ENCODE assay signal across 40 cellular contexts in genomic region chrX:116823677-116824076, GRCh38.
"Had no signal": no experiment of that assay in that cellular context is flagged by ENCODE, and none has a peak within 500 bp of the region (broad histone marks: within the 10 kb centered on the region; RNA-seq: fewer than 3 reads in every experiment).

No MANE protein-coding gene starts in this region.

- ATAC-seq: activated naive CD4-positive, alpha-beta T cell treated with anti-CD3 and anti-CD28 coated beads, Interleukin-2, amount 50 U/mL, for 72 hours; activated naive CD8-positive, alpha-beta T cell treated with anti-CD3 and anti-CD28 coated beads, Interleukin-2, amount 50 U/mL, for 24 hours; activated T-cell treated with anti-CD3 and anti-CD28 coated beads, Interleukin-2, amount 50 U/mL, for 4 hours; activated T-cell treated with anti-CD3 and anti-CD28 coated beads, Interleukin-2, amount 50 U/mL, for 72 hours; activated T-helper 17 cell treated with anti-CD3 and anti-CD28 coated beads, Interleukin-2, amount 50 U/mL, for 72 hours; body of pancreas had no signal

- H3K4me1 Mint-ChIP-seq: activated naive CD4-positive, alpha-beta T cell treated with anti-CD3 and anti-CD28 coated beads, Interleukin-2, amount 10 ng/mL, durations not matched to agents 7 days and 5 days; activated naive CD4-positive, alpha-beta T cell treated with anti-CD3 and anti-CD28 coated beads, Interleukin-2, amount 50 U/mL, for 24 hours; activated naive CD8-positive, alpha-beta T cell treated with anti-CD3 and anti-CD28 coated beads for 36 hours; activated naive CD8-positive, alpha-beta T cell treated with anti-CD3 and anti-CD28 coated beads, Interleukin-2, amount 10 ng/mL, durations not matched to agents 7 days and 5 days; activated naive CD8-positive, alpha-beta T cell treated with anti-CD3 and anti-CD28 coated beads, Interleukin-2, amount 50 U/mL, for 24 hours; activated T-helper 17 cell treated with anti-CD3 and anti-CD28 coated beads, Interleukin-2, amount 50 U/mL, for 72 hours; brain; central memory CD8-positive, alpha-beta T cell had no signal

- DNase-seq: activated effector memory CD4-positive, alpha-beta T cell treated with anti-CD3 and anti-CD28 coated beads, Interleukin-2, amount 50 U/mL, for 16 hours; activated effector memory CD4-positive, alpha-beta T cell treated with Interleukin-2 at 50 U/mL for 16 hours; activated gamma-delta T cell; activated gamma-delta T cell treated with Interleukin-2 at 50 U/mL for 16 hours; activated naive CD4-positive, alpha-beta T cell; activated naive CD4-positive, alpha-beta T cell treated with anti-CD3 and anti-CD28 coated beads for 36 hours; activated naive CD4-positive, alpha-beta T cell treated with anti-CD3 and anti-CD28 coated beads, Interleukin-2, amount 10 ng/mL, durations not matched to agents 7 days and 5 days; activated naive CD4-positive, alpha-beta T cell treated with anti-CD3 and anti-CD28 coated beads, Interleukin-2, amount 50 U/mL, for 16 hours; activated naive CD4-positive, alpha-beta T cell treated with Interleukin-2 at 50 U/mL for 16 hours; activated naive CD8-positive, alpha-beta T cell treated with anti-CD3 and anti-CD28 coated beads for 36 hours; activated naive CD8-positive, alpha-beta T cell treated with anti-CD3 and anti-CD28 coated beads, Interleukin-2, amount 10 ng/mL, durations not matched to agents 7 days and 5 days; activated naive CD8-positive, alpha-beta T cell treated with anti-CD3 and anti-CD28 coated beads, Interleukin-2, amount 50 U/mL, for 24 hours; activated T-cell treated with anti-CD3 and anti-CD28 coated beads for 4 hours; activated T-cell treated with anti-CD3 and anti-CD28 coated beads, Interleukin-2, amount 50 U/mL, for 1 hour; activated T-cell treated with anti-CD3 and anti-CD28 coated beads, Interleukin-2, amount 50 U/mL, for 24 hours; activated T-cell treated with anti-CD3 and anti-CD28 coated beads, Interleukin-2, amount 50 U/mL, for 4 hours; activated T-cell treated with anti-CD3 and anti-CD28 coated beads, Interleukin-2, amount 50 U/mL, for 48 hours; activated T-cell treated with anti-CD3 and anti-CD28 coated beads, Interleukin-2, amount 50 U/mL, for 72 hours; adrenal gland; amniotic stem cell; amygdala; anterior cingulate cortex; aorta; body of pancreas; brain microvascular endothelial cell; caudate nucleus; central memory CD4-positive, alpha-beta T cell; cerebellar nuclear complex had no signal

- H3K9me3 Mint-ChIP-seq: activated naive CD4-positive, alpha-beta T cell treated with anti-CD3 and anti-CD28 coated beads for 36 hours; activated naive CD4-positive, alpha-beta T cell treated with anti-CD3 and anti-CD28 coated beads, Interleukin-2, amount 10 ng/mL, durations not matched to agents 7 days and 5 days; activated naive CD4-positive, alpha-beta T cell treated with anti-CD3 and anti-CD28 coated beads, Interleukin-2, amount 50 U/mL, for 24 hours; activated naive CD4-positive, alpha-beta T cell treated with anti-CD3 and anti-CD28 coated beads, Interleukin-2, amount 50 U/mL, for 72 hours; activated naive CD8-positive, alpha-beta T cell treated with anti-CD3 and anti-CD28 coated beads for 36 hours; activated naive CD8-positive, alpha-beta T cell treated with anti-CD3 and anti-CD28 coated beads, Interleukin-2, amount 10 ng/mL, durations not matched to agents 7 days and 5 days; activated naive CD8-positive, alpha-beta T cell treated with anti-CD3 and anti-CD28 coated beads, Interleukin-2, amount 50 U/mL, for 24 hours; activated T-cell treated with anti-CD3 and anti-CD28 coated beads, Interleukin-2, amount 50 U/mL, for 24 hours; activated T-cell treated with anti-CD3 and anti-CD28 coated beads, Interleukin-2, amount 50 U/mL, for 4 hours; activated T-helper 1 cell treated with anti-CD3 and anti-CD28 coated beads, Interleukin-12 subunit alpha, Interleukin-12 subunit beta, Interleukin-2, Interleukin-4 antibody, amounts not matched to agents 30 ng/mL and 10 ng/mL and 1 ng/mL, durations not matched to agents 14 hours and 24 hours and 36 hours; activated T-helper 17 cell treated with anti-CD3 and anti-CD28 coated beads, Interleukin-2, amount 50 U/mL, for 72 hours; activated T-helper 2 cell treated with anti-CD3 and anti-CD28 coated beads, Interferon-gamma antibody, Interleukin-2, Interleukin-4, amounts not matched to agents 10 μg/mL and 5 μg/mL and 100 μg/mL, durations not matched to agents 14 hours and 24 hours and 36 hours; brain; central memory CD8-positive, alpha-beta T cell had no signal

- H3K4me3 ChIP-seq: adrenal gland, ascending aorta, body of pancreas, breast epithelium, cardiac muscle cell had no signal

- H3K9me3 ChIP-seq: adrenal gland, ascending aorta, body of pancreas, breast epithelium had no signal

- H3K27me3 ChIP-seq: adrenal gland, ascending aorta, body of pancreas, brain microvascular endothelial cell, breast epithelium, cardiac muscle cell had no signal

- H3K4me1 ChIP-seq: adrenal gland, ascending aorta, body of pancreas, breast epithelium had no signal

- H3K36me3 ChIP-seq: adrenal gland, ascending aorta, brain microvascular endothelial cell, breast epithelium, cardiac muscle cell had no signal

- H3K27ac ChIP-seq: adrenal gland, ascending aorta, body of pancreas, brain microvascular endothelial cell, breast epithelium, cardiac muscle cell had no signal

- H3K4me3 Mint-ChIP-seq: activated naive CD4-positive, alpha-beta T cell treated with anti-CD3 and anti-CD28 coated beads for 36 hours; activated naive CD4-positive, alpha-beta T cell treated with anti-CD3 and anti-CD28 coated beads, Interleukin-2, amount 10 ng/mL, durations not matched to agents 7 days and 5 days; activated naive CD4-positive, alpha-beta T cell treated with anti-CD3 and anti-CD28 coated beads, Interleukin-2, amount 50 U/mL, for 24 hours; activated naive CD8-positive, alpha-beta T cell; activated naive CD8-positive, alpha-beta T cell treated with anti-CD3 and anti-CD28 coated beads for 36 hours; activated naive CD8-positive, alpha-beta T cell treated with anti-CD3 and anti-CD28 coated beads, Interleukin-2, amount 10 ng/mL, durations not matched to agents 7 days and 5 days; activated naive CD8-positive, alpha-beta T cell treated with anti-CD3 and anti-CD28 coated beads, Interleukin-2, amount 50 U/mL, for 24 hours; activated T-cell treated with anti-CD3 and anti-CD28 coated beads, Interleukin-2, amount 50 U/mL, for 24 hours; activated T-cell treated with anti-CD3 and anti-CD28 coated beads, Interleukin-2, amount 50 U/mL, for 4 hours; activated T-cell treated with anti-CD3 and anti-CD28 coated beads, Interleukin-2, amount 50 U/mL, for 72 hours; activated T-helper 1 cell treated with anti-CD3 and anti-CD28 coated beads, Interleukin-12 subunit alpha, Interleukin-12 subunit beta, Interleukin-2, Interleukin-4 antibody, amounts not matched to agents 30 ng/mL and 10 ng/mL and 1 ng/mL, durations not matched to agents 14 hours and 24 hours and 36 hours; activated T-helper 17 cell treated with anti-CD3 and anti-CD28 coated beads, Interleukin-2, amount 50 U/mL, for 72 hours; brain; central memory CD8-positive, alpha-beta T cell had no signal

- FAIRE-seq: bronchial epithelial cell had no signal

- H3K27ac Mint-ChIP-seq: activated naive CD4-positive, alpha-beta T cell treated with anti-CD3 and anti-CD28 coated beads for 36 hours; activated naive CD4-positive, alpha-beta T cell treated with anti-CD3 and anti-CD28 coated beads, Interleukin-2, amount 10 ng/mL, durations not matched to agents 7 days and 5 days; activated naive CD4-positive, alpha-beta T cell treated with anti-CD3 and anti-CD28 coated beads, Interleukin-2, amount 50 U/mL, for 24 hours; activated naive CD4-positive, alpha-beta T cell treated with anti-CD3 and anti-CD28 coated beads, Interleukin-2, amount 50 U/mL, for 72 hours; activated naive CD8-positive, alpha-beta T cell; activated naive CD8-positive, alpha-beta T cell treated with anti-CD3 and anti-CD28 coated beads for 36 hours; activated naive CD8-positive, alpha-beta T cell treated with anti-CD3 and anti-CD28 coated beads, Interleukin-2, amount 10 ng/mL, durations not matched to agents 7 days and 5 days; activated naive CD8-positive, alpha-beta T cell treated with anti-CD3 and anti-CD28 coated beads, Interleukin-2, amount 50 U/mL, for 24 hours; activated T-cell treated with anti-CD3 and anti-CD28 coated beads, Interleukin-2, amount 50 U/mL, for 24 hours; activated T-cell treated with anti-CD3 and anti-CD28 coated beads, Interleukin-2, amount 50 U/mL, for 72 hours; activated T-helper 1 cell treated with anti-CD3 and anti-CD28 coated beads, Interleukin-12 subunit alpha, Interleukin-12 subunit beta, Interleukin-2, Interleukin-4 antibody, amounts not matched to agents 30 ng/mL and 10 ng/mL and 1 ng/mL, durations not matched to agents 14 hours and 24 hours and 36 hours; activated T-helper 17 cell treated with anti-CD3 and anti-CD28 coated beads, Interleukin-2, amount 50 U/mL, for 72 hours; activated T-helper 2 cell treated with anti-CD3 and anti-CD28 coated beads, Interferon-gamma antibody, Interleukin-2, Interleukin-4, amounts not matched to agents 10 μg/mL and 5 μg/mL and 100 μg/mL, durations not matched to agents 14 hours and 24 hours and 36 hours; brain had no signal

- H3K27me3 Mint-ChIP-seq: activated naive CD4-positive, alpha-beta T cell treated with anti-CD3 and anti-CD28 coated beads, Interleukin-2, amount 10 ng/mL, durations not matched to agents 7 days and 5 days; activated naive CD4-positive, alpha-beta T cell treated with anti-CD3 and anti-CD28 coated beads, Interleukin-2, amount 50 U/mL, for 24 hours; activated naive CD8-positive, alpha-beta T cell; activated naive CD8-positive, alpha-beta T cell treated with anti-CD3 and anti-CD28 coated beads for 36 hours; activated naive CD8-positive, alpha-beta T cell treated with anti-CD3 and anti-CD28 coated beads, Interleukin-2, amount 10 ng/mL, durations not matched to agents 7 days and 5 days; activated naive CD8-positive, alpha-beta T cell treated with anti-CD3 and anti-CD28 coated beads, Interleukin-2, amount 50 U/mL, for 24 hours; activated T-helper 17 cell treated with anti-CD3 and anti-CD28 coated beads, Interleukin-2, amount 50 U/mL, for 72 hours; brain; central memory CD8-positive, alpha-beta T cell had no signal

- H3K36me3 Mint-ChIP-seq: activated naive CD4-positive, alpha-beta T cell treated with anti-CD3 and anti-CD28 coated beads, Interleukin-2, amount 10 ng/mL, durations not matched to agents 7 days and 5 days; activated naive CD4-positive, alpha-beta T cell treated with anti-CD3 and anti-CD28 coated beads, Interleukin-2, amount 50 U/mL, for 24 hours; activated naive CD4-positive, alpha-beta T cell treated with anti-CD3 and anti-CD28 coated beads, Interleukin-2, amount 50 U/mL, for 72 hours; activated naive CD8-positive, alpha-beta T cell; activated naive CD8-positive, alpha-beta T cell treated with anti-CD3 and anti-CD28 coated beads for 36 hours; activated naive CD8-positive, alpha-beta T cell treated with anti-CD3 and anti-CD28 coated beads, Interleukin-2, amount 10 ng/mL, durations not matched to agents 7 days and 5 days; brain had no signal
